ENCODE assay signal across 8 cellular contexts in genomic region chr15:78750974-78751601, GRCh38.
DNase-seq lines count a peak whose midpoint lies in the region; ATAC-seq and TF ChIP-seq lines count a peak whose summit lies in the region.
"Not testable (repeated sequence)": the region's sequence is repeated elsewhere in the genome, so short reads cannot be mapped to it uniquely, and the experiment has no call there.

No MANE protein-coding gene starts in this region.

- not testable (repeated sequence) for H3K36me3 Mint-ChIP-seq in CD4-positive, alpha-beta T cell (ENCODE audit: low read depth)

- not testable (repeated sequence) for H3K27me3 ChIP-seq in CD4-positive, alpha-beta T cell (ENCODE audit: control insufficient read depth, insufficient read depth, low read length); right lobe of liver

- TF ChIP-seq CTCF in CD4-positive, alpha-beta T cell (IDR thresholded peaks at IDR 0.05): peak; percentile 76
- TF ChIP-seq CTCF in coronary artery (IDR thresholded peaks at IDR 0.05) (peak; percentile 94), right lobe of liver (IDR thresholded peaks at IDR 0.05) (peak in 3 of 4 donors; percentile 45 to 53 (median 53))

- WGBS in right lobe of liver (ENCODE audit: insufficient coverage, low coverage, low lambda C conversion rate, missing lambda C conversion rate): no CpG with 5 or more reads among the region's 28 CpGs

- intact Hi-C loops in CD4-positive, alpha-beta T cell (cut with DNase I, micrococcal nuclease): loop anchor here (1.0 to 10.0 kb wide), 7 partner anchors 124 to 839 kb away; partner anchors contain the start of genes IREB2 (in 1 of the 2) and MORF4L1 (in 1 of the 2)
- intact Hi-C loops in right lobe of liver (cut with DNase I): not testable (repeated sequence)

- peak overlapping the region; percentile 7 for H3K4me3 Mint-ChIP-seq in CD4-positive, alpha-beta T cell

- H3K4me3 ChIP-seq in coronary artery: peak overlapping the region; percentile 57
- not testable (repeated sequence) for H3K4me3 ChIP-seq in right lobe of liver

- ATAC-seq in CD4-positive, alpha-beta T cell (ENCODE audit: poor library complexity): peak; percentile 100
- ATAC-seq in GM19468 (IDR thresholded peaks at IDR 0.05; ENCODE audit: extremely low read depth, unreplicated experiment): peak; percentile 72
- peak; percentile 82 for ATAC-seq in HG03565 (IDR thresholded peaks at IDR 0.05; ENCODE audit: unreplicated experiment)
- peak; percentile 98 to 100 (median 99) for ATAC-seq in right lobe of liver

- H3K27ac ChIP-seq in CD4-positive, alpha-beta T cell (ENCODE audit: low read depth, low read length); right lobe of liver: not testable (repeated sequence)
- peak overlapping the region; percentile 21 to 70 for H3K27ac ChIP-seq in coronary artery

- not testable (repeated sequence) for H3K36me3 ChIP-seq in right lobe of liver

- not testable (repeated sequence) for H3K27me3 Mint-ChIP-seq in CD4-positive, alpha-beta T cell

- H3K27ac Mint-ChIP-seq in CD4-positive, alpha-beta T cell: not testable (repeated sequence)

- CTCF ChIA-PET in CD4-positive, alpha-beta T cell (lab: Charles Lee): interaction anchor here (0.6 to 1.3 kb wide), 5 partner anchors 10 to 638 kb away, joined by 3 to 6 read pairs (median 3); no protein-coding TSS in a partner anchor

- POLR2A ChIA-PET in CD4-positive, alpha-beta T cell (lab: Charles Lee): interaction anchor here (0.8 to 1.5 kb wide), 2 partner anchors 314 to 487 kb away, joined by 3 to 5 read pairs; partner anchors contain the start of genes DNAJA4 and IREB2

- not testable (repeated sequence) for TF ChIP-seq POLR2A in right lobe of liver (IDR thresholded peaks at IDR 0.05)

- H3K9me3 Mint-ChIP-seq in CD4-positive, alpha-beta T cell: not testable (repeated sequence)

- not testable (repeated sequence) for H3K4me1 ChIP-seq in right lobe of liver

- H3K9me3 ChIP-seq in CD4-positive, alpha-beta T cell (ENCODE audit: control insufficient read depth, low read length); right lobe of liver: not testable (repeated sequence)

- peak; percentile 83 to 92 (median 90) for DNase-seq in CD4-positive, alpha-beta T cell
- DNase-seq in NCI-H748 treated with DMSO at 0.1 percent for 48 hours (lab: John Stamatoyannopoulos, UW): peak; percentile 9
- peak; percentile 88 for DNase-seq in activated CD4-positive, alpha-beta T cell treated with anti-CD3 and anti-CD28 coated beads, Interleukin-2, amount 50 U/mL, for 4 hours
- DNase-seq in coronary artery (ENCODE audit: low spot score): peak; percentile 95
- DNase-seq in right lobe of liver: peak; percentile 92 to 96 (median 95)
- peak; percentile 86 to 92 for DNase-seq in stimulated activated CD4-positive, alpha-beta T cell treated with anti-CD3 and anti-CD28 coated beads, Interleukin-4, amount 100 ng/mL, for 4 hours

- not testable (repeated sequence) for H3K4me1 Mint-ChIP-seq in CD4-positive, alpha-beta T cell (ENCODE audit: low read depth)

Comparison
In these comparisons a context has a peak if more than half of its experiments do, and no peak if none do; other contexts are left out.
1. DNase-seq: peak in every context shown above with its lines; median percentile 95 in coronary artery; 95 in right lobe of liver; 90 in CD4-positive, alpha-beta T cell; 89 in stimulated activated CD4-positive, alpha-beta T cell treated with anti-CD3 and anti-CD28 coated beads, Interleukin-4, amount 100 ng/mL, for 4 hours; 88 in activated CD4-positive, alpha-beta T cell treated with anti-CD3 and anti-CD28 coated beads, Interleukin-2, amount 50 U/mL, for 4 hours; 9 in NCI-H748 treated with DMSO at 0.1 percent for 48 hours.